8 cellular contexts compared by ENCODE assay signal in genomic region chr7:54995631-54996340, GRCh38. TPM values are rescaled to one million over a fixed set of nuclear protein-coding genes. Genes with fewer than 3 reads are reported as not detected.
A peak's percentile ranks its signal among the peaks of the same experiment; 100 is the strongest.
DNase-seq lines count a peak whose midpoint lies in the region; ATAC-seq lines count a peak whose summit lies in the region.
"Had no signal": no experiment of that assay in that cellular context is flagged by ENCODE, and none has a peak within 500 bp of the region (broad histone marks: within the 10 kb centered on the region; RNA-seq: fewer than 3 reads in every experiment).

No MANE protein-coding gene starts in this region.

- H3K14ac ChIP-seq in mesenchymal stem cell (ENCODE audit: low read length in 2 of 2) = no peak overlapping the region

- no peaks in the 10 kb centered on the region for H3K9me3 ChIP-seq in mesenchymal stem cell (ENCODE audit: control insufficient read depth, low read length)

- H3K4me1 Mint-ChIP-seq in T-helper 1 cell treated with Interleukin-12 subunit alpha and Interleukin-12 subunit beta and Interleukin-4 antibody, amounts not matched to agents 30 μg/mL and 1 μg/mL, for 36 hours (ENCODE audit: low read depth) = peaks cover 30% of the 10 kb centered on the region
- H3K4me1 Mint-ChIP-seq in immature natural killer cell = no peaks in the 10 kb centered on the region
- H3K4me1 Mint-ChIP-seq: nephron had no signal

- H2AK5ac ChIP-seq in mesenchymal stem cell (ENCODE audit: low read length, severe bottlenecking) = no peak overlapping the region

- peak overlapping the region; percentile 34 for H3K27ac Mint-ChIP-seq in T-helper 1 cell treated with Interleukin-12 subunit alpha and Interleukin-12 subunit beta and Interleukin-4 antibody, amounts not matched to agents 30 μg/mL and 1 μg/mL, for 36 hours
- H3K27ac Mint-ChIP-seq in immature natural killer cell = no peak overlapping the region
- H3K27ac Mint-ChIP-seq: nephron had no signal

- no peak overlapping the region for H2BK5ac ChIP-seq in mesenchymal stem cell (ENCODE audit: low read depth, low read length, poor library complexity, severe bottlenecking)

- H3K4me2 ChIP-seq in mesenchymal stem cell (ENCODE audit: low read length, poor library complexity, severe bottlenecking) = no peak overlapping the region

- H3K36me3 Mint-ChIP-seq in T-helper 1 cell treated with Interleukin-12 subunit alpha and Interleukin-12 subunit beta and Interleukin-4 antibody, amounts not matched to agents 30 μg/mL and 1 μg/mL, for 36 hours (ENCODE audit: low read depth) = no peaks in the 10 kb centered on the region
- no peaks in the 10 kb centered on the region for H3K36me3 Mint-ChIP-seq in immature natural killer cell

- H2BK12ac ChIP-seq in mesenchymal stem cell (ENCODE audit: low read length in 2 of 2) = no peak overlapping the region

- H3K4ac ChIP-seq in mesenchymal stem cell (ENCODE audit: low read depth in 1 of 2, low read length in 2 of 2) = no peak overlapping the region

- no peaks in the 10 kb centered on the region for H3K79me1 ChIP-seq in mesenchymal stem cell (replicated peaks; ENCODE audit: low read length, poor library complexity, severe bottlenecking)

- no peak overlapping the region for H3K9ac ChIP-seq in mesenchymal stem cell (ENCODE audit: low read length)

- peak overlapping the region; percentile 12 for H3K4me3 Mint-ChIP-seq in T-helper 1 cell treated with Interleukin-12 subunit alpha and Interleukin-12 subunit beta and Interleukin-4 antibody, amounts not matched to agents 30 μg/mL and 1 μg/mL, for 36 hours
- H3K4me3 Mint-ChIP-seq in immature natural killer cell = no peak overlapping the region
- H3K4me3 Mint-ChIP-seq: nephron had no signal

- H2BK120ac ChIP-seq in mesenchymal stem cell (ENCODE audit: low read depth, low read length) = no peak overlapping the region

- H3K4me3 ChIP-seq in mesenchymal stem cell (ENCODE audit: insufficient read depth in 1 of 2, low read depth in 1 of 2, low read length in 2 of 2) = no peak overlapping the region

- no peak overlapping the region for H4K8ac ChIP-seq in mesenchymal stem cell (ENCODE audit: low read length)

- no peak overlapping the region for H3K27ac ChIP-seq in mesenchymal stem cell (ENCODE audit: low read length, poor library complexity, severe bottlenecking)

- H3K23ac ChIP-seq in mesenchymal stem cell (ENCODE audit: low read length in 2 of 2) = no peak overlapping the region

- ATAC-seq in GM18873 (IDR thresholded peaks at IDR 0.05; ENCODE audit: low FRiP score, unreplicated experiment) (peak; percentile 97), HG02840 (IDR thresholded peaks at IDR 0.05; ENCODE audit: low FRiP score, unreplicated experiment) (peak; percentile 77), HG02970 (IDR thresholded peaks at IDR 0.05; ENCODE audit: low FRiP score, unreplicated experiment) (no peak)

- DNase-seq in mesenchymal stem cell (peak; percentile 46), immature natural killer cell (no peak)
- no peak for DNase-seq in effector CD8-positive, alpha-beta T cell (lab: John Stamatoyannopoulos, UW)

- WGBS in mesenchymal stem cell = 4% methylated on average over 5 of the region's 5 CpGs

- H3K36me3 ChIP-seq in mesenchymal stem cell (ENCODE audit: control insufficient read depth in 1 of 2, insufficient read depth in 2 of 2, low read depth in 1 of 2, low read length in 2 of 2) = no peaks in the 10 kb centered on the region

- no peak overlapping the region for H2BK15ac ChIP-seq in mesenchymal stem cell (ENCODE audit: low read depth, poor library complexity, severe bottlenecking)

- no peaks in the 10 kb centered on the region for H3K9me3 Mint-ChIP-seq in T-helper 1 cell treated with Interleukin-12 subunit alpha and Interleukin-12 subunit beta and Interleukin-4 antibody, amounts not matched to agents 30 μg/mL and 1 μg/mL, for 36 hours
- H3K9me3 Mint-ChIP-seq in immature natural killer cell = peaks cover 0 to 14% (median 3%) of the 10 kb centered on the region in 6 donors

- H3K27me3 Mint-ChIP-seq in T-helper 1 cell treated with Interleukin-12 subunit alpha and Interleukin-12 subunit beta and Interleukin-4 antibody, amounts not matched to agents 30 μg/mL and 1 μg/mL, for 36 hours (ENCODE audit: low read depth) = peaks cover 11% of the 10 kb centered on the region
- H3K27me3 Mint-ChIP-seq in immature natural killer cell (ENCODE audit: low read depth in 3 of 3) = peaks cover 2 to 3% (median 3%) of the 10 kb centered on the region in 3 donors

- H2AFZ ChIP-seq in mesenchymal stem cell (ENCODE audit: low read depth, low read length) = no peak overlapping the region

- H4K91ac ChIP-seq in mesenchymal stem cell (ENCODE audit: low read length) = no peak overlapping the region

- peaks cover 2% of the 10 kb centered on the region for H3K4me1 ChIP-seq in mesenchymal stem cell (ENCODE audit: control insufficient read depth, insufficient read depth, low read depth, low read length)

- peak overlapping the region in 1 of 2 experiments; percentile 42 for H3K18ac ChIP-seq in mesenchymal stem cell (ENCODE audit: low read depth in 1 of 2, low read length in 2 of 2)

- no peaks in the 10 kb centered on the region for H3K27me3 ChIP-seq in mesenchymal stem cell (ENCODE audit: control insufficient read depth in 1 of 2, insufficient read depth in 1 of 2, low read length in 2 of 2)

RNA-seq across cellular contexts. Expression of gene EGFR, which starts 23.0 kb away (rescaled TPM):
- 15.8 TPM for polyA plus RNA-seq in mesenchymal stem cell (2013, experiment 1 of 2)
- 15.1 TPM for polyA plus RNA-seq in mesenchymal stem cell (2013, experiment 2 of 2)
- not detected for polyA plus RNA-seq in immature natural killer cell
